In genomic region chr16:68785715-68786114, GRCh38 we compare ENCODE assay signal across 15 cellular contexts. TPM values are rescaled to one million over a fixed set of nuclear protein-coding genes. Genes with fewer than 3 reads are reported as not detected.
"Had no signal": no experiment of that assay in that cellular context is flagged by ENCODE, and none has a peak within 500 bp of the region (broad histone marks: within the 10 kb centered on the region; RNA-seq: fewer than 3 reads in every experiment).

No MANE protein-coding gene starts in this region.

- H3K4me3 ChIP-seq: colonic mucosa, gastrocnemius medialis, thoracic aorta, upper lobe of left lung had no signal

- H3K27me3 ChIP-seq: colonic mucosa, gastrocnemius medialis, upper lobe of left lung had no signal

- H3K4me1 ChIP-seq: gastrocnemius medialis had no signal

- H3K9me3 Mint-ChIP-seq: activated naive CD8-positive, alpha-beta T cell treated with anti-CD3 and anti-CD28 coated beads for 36 hours; natural killer cell had no signal

- H3K27ac ChIP-seq: colonic mucosa, gastrocnemius medialis, thoracic aorta, upper lobe of left lung had no signal

- H3K27ac Mint-ChIP-seq: activated naive CD8-positive, alpha-beta T cell treated with anti-CD3 and anti-CD28 coated beads for 36 hours; natural killer cell had no signal

- H3K9me3 ChIP-seq: colonic mucosa, gastrocnemius medialis, thoracic aorta, upper lobe of left lung had no signal

- H3K4me3 Mint-ChIP-seq: activated naive CD8-positive, alpha-beta T cell treated with anti-CD3 and anti-CD28 coated beads for 36 hours; natural killer cell had no signal

- ATAC-seq: gastrocnemius medialis; left ventricle myocardium superior; natural killer cell; stimulated activated naive CD8-positive, alpha-beta T cell treated with anti-CD3 and anti-CD28 coated beads, Interleukin-15, Interleukin-2, amounts not matched to agents 100 U/mL and 50 U/mL, for 24 hours had no signal

- H3K36me3 Mint-ChIP-seq: activated naive CD8-positive, alpha-beta T cell treated with anti-CD3 and anti-CD28 coated beads for 36 hours; natural killer cell had no signal

- H3K36me3 ChIP-seq: colonic mucosa, gastrocnemius medialis, thoracic aorta, upper lobe of left lung had no signal

- DNase-seq: activated CD4-positive, alpha-beta T cell treated with anti-CD3 and anti-CD28 coated beads, Interleukin-2, amount 50 U/mL, for 48 hours; activated naive CD8-positive, alpha-beta T cell treated with anti-CD3 and anti-CD28 coated beads for 36 hours; amniotic stem cell; central memory CD4-positive, alpha-beta T cell; colonic mucosa; gastrocnemius medialis; kidney; left ventricle myocardium superior; mesendoderm; natural killer cell; retina; stimulated activated CD4-positive, alpha-beta T cell treated with anti-CD3 and anti-CD28 coated beads, Interleukin-2, amount 100 ng/mL, for 24 hours; stimulated activated naive CD8-positive, alpha-beta T cell treated with anti-CD3 and anti-CD28 coated beads, Interleukin-15, Interleukin-2, amounts not matched to agents 100 U/mL and 50 U/mL, for 24 hours; upper lobe of left lung had no signal

RNA-seq across cellular contexts. Expression of gene CDH1, which starts 48.6 kb away (rescaled TPM):
- total RNA-seq: left ventricle myocardium superior had no signal
